Comparison of ENCODE assay signal across 9 cellular contexts in the genomic region with DNA sequence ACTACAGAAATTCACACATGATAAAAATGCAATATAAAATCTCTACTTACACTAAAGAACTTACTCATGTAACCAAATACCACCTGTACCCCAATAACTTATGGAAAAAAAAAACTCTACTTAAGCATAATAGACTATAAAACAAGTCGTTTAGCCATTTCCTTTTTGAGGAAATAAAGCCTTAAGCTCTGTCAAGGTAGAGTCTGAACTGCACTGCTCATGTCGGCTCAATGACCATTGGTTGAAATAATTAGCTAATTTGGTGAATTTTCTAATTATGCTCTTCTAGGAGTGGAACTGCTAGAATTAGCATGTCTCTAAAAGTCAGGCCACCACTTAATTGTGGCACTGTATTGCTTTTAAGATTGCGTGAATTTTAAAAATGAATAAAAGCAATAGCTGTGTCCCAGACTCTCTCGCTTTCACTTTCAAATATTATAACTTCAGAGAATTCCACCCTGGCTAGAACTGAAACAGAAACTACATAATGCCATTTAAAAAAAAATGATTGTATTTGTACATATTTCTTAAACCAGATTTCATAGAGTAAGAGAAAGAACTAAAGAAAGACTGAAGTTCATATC.
A peak's percentile ranks its signal among the peaks of the same experiment; 100 is the strongest.
DNase-seq lines count a peak whose midpoint lies in the region; ATAC-seq and TF ChIP-seq lines count a peak whose summit lies in the region.
"Had no signal": no experiment of that assay in that cellular context is flagged by ENCODE, and none has a peak within 500 bp of the region (broad histone marks: within the 10 kb centered on the region; RNA-seq: fewer than 3 reads in every experiment).

No MANE protein-coding gene starts in this region.

- no peak for DNase-seq in heart right ventricle
- DNase-seq in Right ventricle myocardium superior: no peak
- no peak for DNase-seq in lower lobe of right lung
- DNase-seq in uterus: no peak
- no peak for DNase-seq in COLO668 (lab: John Stamatoyannopoulos, UW; ENCODE audit: unreplicated experiment)
- no peak for DNase-seq in medulla oblongata (ENCODE audit: extremely low spot score)
- no peak for DNase-seq in HuH-7 (ENCODE audit: low spot score)
- DNase-seq: DMS 273 treated with DMSO at 0.1 percent for 48 hours had no signal

- H3K27ac Mint-ChIP-seq in T-helper 1 cell treated with Interleukin-12 subunit alpha and Interleukin-12 subunit beta and Interleukin-4 antibody, amounts not matched to agents 30 μg/mL and 1 μg/mL, for 36 hours: peak overlapping the region; percentile 56

- TF ChIP-seq POLR2A in uterus (IDR thresholded peaks at IDR 0.05): no peak

- H3K9me3 Mint-ChIP-seq in T-helper 1 cell treated with Interleukin-12 subunit alpha and Interleukin-12 subunit beta and Interleukin-4 antibody, amounts not matched to agents 30 μg/mL and 1 μg/mL, for 36 hours: no peaks in the 10 kb centered on the region

- WGBS in heart right ventricle, 2 donors: 51 to 61% methylated on average over 4 of the region's 4 CpGs

- H3K36me3 Mint-ChIP-seq in T-helper 1 cell treated with Interleukin-12 subunit alpha and Interleukin-12 subunit beta and Interleukin-4 antibody, amounts not matched to agents 30 μg/mL and 1 μg/mL, for 36 hours (ENCODE audit: low read depth): no peaks in the 10 kb centered on the region

- H3K9me3 ChIP-seq in heart right ventricle (no peaks in the 10 kb centered on the region), lower lobe of right lung (no peaks in the 10 kb centered on the region), uterus (no peaks in the 10 kb centered on the region)

- intact Hi-C loops in heart right ventricle (cut with DNase I): loop anchor here in 1 of 10 donors (5.0 kb wide), 1 partner anchor 79 kb away; no protein-coding TSS in a partner anchor
- intact Hi-C loops in Right ventricle myocardium superior (cut with DNase I): no loop called here
- intact Hi-C loops in lower lobe of right lung (cut with DNase I): no loop called here
- intact Hi-C loops in uterus (cut with DNase I; ENCODE audit: low total_unique reads): no loop called here

- H3K4me1 Mint-ChIP-seq in T-helper 1 cell treated with Interleukin-12 subunit alpha and Interleukin-12 subunit beta and Interleukin-4 antibody, amounts not matched to agents 30 μg/mL and 1 μg/mL, for 36 hours (ENCODE audit: low read depth): peaks cover 33% of the 10 kb centered on the region

- peak in 5 of 8 donors; percentile 38 to 60 (median 49) for ATAC-seq in heart right ventricle
- ATAC-seq in Right ventricle myocardium superior (ENCODE audit: poor library complexity): no peak
- ATAC-seq in lower lobe of right lung: peak; percentile 29 to 56

- H3K27ac ChIP-seq in heart right ventricle: peak overlapping the region in 8 of 10 donors; percentile 16 to 85 (median 46)
- H3K27ac ChIP-seq in lower lobe of right lung: peak overlapping the region; percentile 54
- H3K27ac ChIP-seq in uterus: peak overlapping the region in 1 of 2 donors; percentile 32

- peak overlapping the region; percentile 39 for H3K4me3 Mint-ChIP-seq in T-helper 1 cell treated with Interleukin-12 subunit alpha and Interleukin-12 subunit beta and Interleukin-4 antibody, amounts not matched to agents 30 μg/mL and 1 μg/mL, for 36 hours

- H3K27me3 ChIP-seq in heart right ventricle: no peaks in the 10 kb centered on the region
- H3K27me3 ChIP-seq in lower lobe of right lung (ENCODE audit: low read depth): no peaks in the 10 kb centered on the region
- no peaks in the 10 kb centered on the region for H3K27me3 ChIP-seq in uterus

- H3K4me1 ChIP-seq in heart right ventricle (peaks cover 0 to 66% (median 26%) of the 10 kb centered on the region in 9 donors), lower lobe of right lung (peaks cover 52% of the 10 kb centered on the region), uterus (no peaks in the 10 kb centered on the region)

- H3K4me3 ChIP-seq in heart right ventricle (peak overlapping the region in 8 of 10 donors; percentile 8 to 47 (median 42)), lower lobe of right lung (peak overlapping the region; percentile 42), uterus (peak overlapping the region; percentile 1 to 6)

- H3K27me3 Mint-ChIP-seq in T-helper 1 cell treated with Interleukin-12 subunit alpha and Interleukin-12 subunit beta and Interleukin-4 antibody, amounts not matched to agents 30 μg/mL and 1 μg/mL, for 36 hours (ENCODE audit: low read depth): no peaks in the 10 kb centered on the region

- no peak for TF ChIP-seq CTCF in heart right ventricle (IDR thresholded peaks at IDR 0.05)
- no peak for TF ChIP-seq CTCF in lower lobe of right lung (IDR thresholded peaks at IDR 0.05)
- TF ChIP-seq CTCF in uterus (IDR thresholded peaks at IDR 0.05): no peak

- H3K36me3 ChIP-seq in heart right ventricle: no peaks in the 10 kb centered on the region
- no peaks in the 10 kb centered on the region for H3K36me3 ChIP-seq in lower lobe of right lung
- no peaks in the 10 kb centered on the region for H3K36me3 ChIP-seq in uterus
